Comparison of ENCODE assay signal across 1 cellular context in the genomic region with DNA sequence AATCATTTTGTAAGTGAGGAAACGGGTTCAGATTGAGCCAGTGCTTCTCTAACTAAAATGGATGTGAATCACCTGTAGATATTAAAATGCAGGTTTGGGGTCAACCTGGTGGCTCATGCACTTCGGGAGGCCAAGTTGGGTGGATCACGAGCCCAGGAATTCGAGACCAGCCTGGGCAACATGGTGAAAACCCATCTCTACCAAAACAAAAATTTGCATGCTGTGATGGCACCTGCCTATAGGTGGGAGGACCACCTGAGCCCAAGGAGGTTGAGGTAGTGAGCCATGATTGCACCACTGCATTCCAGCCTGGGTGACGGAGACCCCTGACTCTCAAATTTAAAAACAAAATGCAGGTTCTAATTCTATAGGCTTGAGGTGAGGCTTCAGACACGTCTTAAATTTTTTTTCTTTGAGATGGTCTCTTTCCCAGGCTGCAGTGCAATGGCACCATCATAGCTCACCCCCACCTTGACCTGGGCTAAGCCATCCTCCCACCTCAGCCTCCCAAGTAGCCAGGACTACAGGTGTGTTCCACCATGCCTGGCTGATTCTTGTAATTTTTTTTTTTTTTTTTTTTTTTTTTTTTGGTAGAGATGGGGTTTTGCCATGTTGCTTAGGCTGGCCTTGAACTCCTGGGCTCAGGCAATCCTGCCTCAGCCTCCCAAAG.
TF ChIP-seq lines count a peak whose summit lies in the region.

No MANE protein-coding gene starts in this region.

TF ChIP-seq in GM12878, 131 proteins besides CTCF, POLR2A, EP300 and RAD21:
- TF ChIP-seq POLR2AphosphoS5 (IDR thresholded peaks at IDR 0.05; ENCODE audit: low read length) (0 out of 2 replicates have a peak, but pooled peaks have one; percentile 17), MTA2 (IDR thresholded peaks at IDR 0.05; ENCODE audit: low read depth) (no peak)
TF ChIP-seq in GM12878: peak in this region for 1.
